ENCODE assay signal across 1 cellular context in the genomic region with DNA sequence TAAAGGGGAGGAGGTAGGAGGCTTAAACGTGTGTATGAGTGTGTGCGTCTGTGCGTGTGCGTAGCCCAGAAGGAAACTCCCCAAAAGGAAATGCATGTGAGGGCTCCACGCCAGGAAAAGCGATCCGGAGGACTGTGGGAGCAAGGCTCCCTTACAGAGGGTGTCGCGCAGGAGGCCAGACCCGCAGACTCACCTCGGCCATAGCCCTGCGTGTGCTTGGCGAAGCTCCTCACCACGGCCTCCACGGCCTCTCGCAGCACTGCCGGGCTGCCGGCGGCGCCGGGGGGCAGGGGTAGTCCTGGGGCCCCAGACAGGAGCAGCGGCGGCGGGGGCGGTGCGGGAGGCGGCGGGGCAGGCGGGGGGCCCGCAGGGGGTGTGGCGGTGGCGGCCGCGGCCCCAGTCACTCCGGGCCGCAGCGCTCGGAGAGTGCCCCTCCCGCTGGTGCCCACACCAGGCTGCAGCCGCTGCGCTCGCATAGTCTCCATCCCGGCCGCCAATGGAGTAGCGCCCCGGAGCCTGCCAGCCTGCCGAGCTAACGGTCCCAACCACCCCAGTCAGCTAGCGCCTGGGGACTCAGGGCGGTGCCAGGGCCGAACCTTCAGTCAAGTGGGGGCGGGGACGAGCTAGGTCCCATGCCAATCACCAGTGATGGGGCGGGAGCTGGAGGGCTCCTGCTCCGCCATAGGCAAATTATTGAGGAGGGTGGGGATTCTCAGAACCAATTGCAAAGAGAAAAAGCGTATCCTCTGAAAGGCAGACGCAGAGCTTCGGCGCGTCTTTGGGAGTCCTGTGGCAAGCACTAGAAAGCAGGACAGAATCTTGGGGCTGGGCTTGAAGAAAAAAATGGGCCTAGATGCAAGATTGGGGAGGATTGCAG.
A peak's percentile ranks its signal among the peaks of the same experiment; 100 is the strongest.
TF ChIP-seq lines count a peak whose summit lies in the region.

A gene (minus strand): TSS at position 575 of the 877 bp plus-strand sequence. CDS start 90 bp downstream, at position 485.

TF ChIP-seq in HEK293, 187 proteins besides CTCF, POLR2A, EP300 and RAD21 (continued from another document and continues in another):
- TF ChIP-seq, protein P1, sequence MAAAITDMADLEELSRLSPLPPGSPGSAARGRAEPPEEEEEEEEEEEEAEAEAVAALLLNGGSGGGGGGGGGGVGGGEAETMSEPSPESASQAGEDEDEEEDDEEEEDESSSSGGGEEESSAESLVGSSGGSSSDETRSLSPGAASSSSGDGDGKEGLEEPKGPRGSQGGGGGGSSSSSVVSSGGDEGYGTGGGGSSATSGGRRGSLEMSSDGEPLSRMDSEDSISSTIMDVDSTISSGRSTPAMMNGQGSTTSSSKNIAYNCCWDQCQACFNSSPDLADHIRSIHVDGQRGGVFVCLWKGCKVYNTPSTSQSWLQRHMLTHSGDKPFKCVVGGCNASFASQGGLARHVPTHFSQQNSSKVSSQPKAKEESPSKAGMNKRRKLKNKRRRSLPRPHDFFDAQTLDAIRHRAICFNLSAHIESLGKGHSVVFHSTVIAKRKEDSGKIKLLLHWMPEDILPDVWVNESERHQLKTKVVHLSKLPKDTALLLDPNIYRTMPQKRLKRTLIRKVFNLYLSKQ (tag by site-specific recombination; IDR thresholded peaks at IDR 0.05; ENCODE audit: borderline replicate concordance) = no peak
- TF ChIP-seq, protein P2, sequence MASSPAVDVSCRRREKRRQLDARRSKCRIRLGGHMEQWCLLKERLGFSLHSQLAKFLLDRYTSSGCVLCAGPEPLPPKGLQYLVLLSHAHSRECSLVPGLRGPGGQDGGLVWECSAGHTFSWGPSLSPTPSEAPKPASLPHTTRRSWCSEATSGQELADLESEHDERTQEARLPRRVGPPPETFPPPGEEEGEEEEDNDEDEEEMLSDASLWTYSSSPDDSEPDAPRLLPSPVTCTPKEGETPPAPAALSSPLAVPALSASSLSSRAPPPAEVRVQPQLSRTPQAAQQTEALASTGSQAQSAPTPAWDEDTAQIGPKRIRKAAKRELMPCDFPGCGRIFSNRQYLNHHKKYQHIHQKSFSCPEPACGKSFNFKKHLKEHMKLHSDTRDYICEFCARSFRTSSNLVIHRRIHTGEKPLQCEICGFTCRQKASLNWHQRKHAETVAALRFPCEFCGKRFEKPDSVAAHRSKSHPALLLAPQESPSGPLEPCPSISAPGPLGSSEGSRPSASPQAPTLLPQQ (tag by site-specific recombination; IDR thresholded peaks at IDR 0.05) = 0 out of 2 replicates have a peak, but pooled peaks have one; percentile 52
- TF ChIP-seq ZNF155 (tag by site-specific recombination; IDR thresholded peaks at IDR 0.05) (no peak), ZSCAN30 (tag by site-specific recombination; IDR thresholded peaks at IDR 0.05) (peak; percentile 58; the same call in 1 of the 2 replicates), ZNF514 (tag by site-specific recombination; IDR thresholded peaks at IDR 0.05) (no peak), ZBTB1 (tag by site-specific recombination; IDR thresholded peaks at IDR 0.05) (no peak), ZNF184 (tag by site-specific recombination; IDR thresholded peaks at IDR 0.05) (no peak), ZNF114 (tag by site-specific recombination; IDR thresholded peaks at IDR 0.05) (no peak), ZNF112 (tag by site-specific recombination; IDR thresholded peaks at IDR 0.05) (no peak), REPIN1 (tag by site-specific recombination; IDR thresholded peaks at IDR 0.05; ENCODE audit: low read depth) (no peak), OSR2 (tag by site-specific recombination; IDR thresholded peaks at IDR 0.05) (peak; percentile 45; the same call in 1 of the 2 replicates), ZNF529 (tag by site-specific recombination; IDR thresholded peaks at IDR 0.05; ENCODE audit: insufficient replicate concordance) (no peak), ZNF624 (tag by site-specific recombination; IDR thresholded peaks at IDR 0.05) (no peak), ZNF549 (tag by site-specific recombination; IDR thresholded peaks at IDR 0.05) (no peak), ZNF239 (tag by site-specific recombination; IDR thresholded peaks at IDR 0.05) (no peak), KLF10 (tag by site-specific recombination; IDR thresholded peaks at IDR 0.05) (peak; percentile 98), ZNF658 (tag by site-specific recombination; IDR thresholded peaks at IDR 0.05) (no peak), ZNF174 (tag by site-specific recombination; IDR thresholded peaks at IDR 0.05) (no peak), ZNF792 (tag by site-specific recombination; IDR thresholded peaks at IDR 0.05) (no peak), ZNF248 (tag by site-specific recombination; IDR thresholded peaks at IDR 0.05) (no peak), ZNF843 (tag by site-specific recombination; IDR thresholded peaks at IDR 0.05) (no peak), GLIS2 (tag by site-specific recombination; IDR thresholded peaks at IDR 0.05) (peak; percentile 89), ZNF394 (tag by site-specific recombination; IDR thresholded peaks at IDR 0.05; ENCODE audit: borderline replicate concordance) (peak; percentile 7; the same call in 1 of the 2 replicates), IKZF3 (tag by site-specific recombination; IDR thresholded peaks at IDR 0.05) (peak; percentile 72), ZBTB17 (tag by site-specific recombination; IDR thresholded peaks at IDR 0.05) (peak; percentile 50; the same call in 1 of the 2 replicates), HOXC10 (CRISPR knock-in tag; IDR thresholded peaks at IDR 0.05) (no peak), ZNF121 (tag by site-specific recombination; IDR thresholded peaks at IDR 0.05) (no peak), MYNN (tag by site-specific recombination; IDR thresholded peaks at IDR 0.05; ENCODE audit: borderline replicate concordance) (no peak), ZNF560 (tag by site-specific recombination; IDR thresholded peaks at IDR 0.05; ENCODE audit: borderline replicate concordance) (no peak), ZNF76 (tag by site-specific recombination; IDR thresholded peaks at IDR 0.05; ENCODE audit: borderline replicate concordance, low read depth) (peak; percentile 80; the same call in 1 of the 2 replicates), ZNF214 (tag by site-specific recombination; IDR thresholded peaks at IDR 0.05; ENCODE audit: borderline replicate concordance) (no peak), ZBTB8A (tag by site-specific recombination; IDR thresholded peaks at IDR 0.05) (0 out of 2 replicates have a peak, but pooled peaks have one; percentile 54), GFI1B (tag by site-specific recombination; IDR thresholded peaks at IDR 0.05) (no peak), ZNF600 (tag by site-specific recombination; IDR thresholded peaks at IDR 0.05) (peak; percentile 88; the same call in 1 of the 2 replicates), ZNF747 (tag by site-specific recombination; IDR thresholded peaks at IDR 0.05) (no peak), ZNF837 (tag by site-specific recombination; IDR thresholded peaks at IDR 0.05) (no peak), ZSCAN16 (tag by site-specific recombination; IDR thresholded peaks at IDR 0.05) (no peak), GLIS1 (tag by site-specific recombination; IDR thresholded peaks at IDR 0.05) (peak; percentile 75), ZNF223 (tag by site-specific recombination; IDR thresholded peaks at IDR 0.05) (no peak), ZNF140 (tag by site-specific recombination; IDR thresholded peaks at IDR 0.05) (no peak), ZNF16 (tag by site-specific recombination; IDR thresholded peaks at IDR 0.05; ENCODE audit: low read depth) (no peak), ZFP37 (tag by site-specific recombination; IDR thresholded peaks at IDR 0.05) (no peak), ZNF433 (tag by site-specific recombination; IDR thresholded peaks at IDR 0.05; ENCODE audit: low read depth) (no peak), ZNF654 (tag by site-specific recombination; IDR thresholded peaks at IDR 0.05; ENCODE audit: low read depth) (no peak), ZNF274 (IDR thresholded peaks at IDR 0.05; ENCODE audit: low read length) (no peak), ZNF274 (tag by site-specific recombination; IDR thresholded peaks at IDR 0.05; ENCODE audit: borderline replicate concordance) (no peak), KLF1 (tag by site-specific recombination; IDR thresholded peaks at IDR 0.05) (peak; percentile 74; the same call in 1 of the 2 replicates), KLF16 (tag by site-specific recombination; IDR thresholded peaks at IDR 0.05) (no peak), ZXDB (tag by site-specific recombination; IDR thresholded peaks at IDR 0.05) (no peak), ZNF37A (tag by site-specific recombination; IDR thresholded peaks at IDR 0.05) (no peak)
- TF ChIP-seq, protein P3, sequence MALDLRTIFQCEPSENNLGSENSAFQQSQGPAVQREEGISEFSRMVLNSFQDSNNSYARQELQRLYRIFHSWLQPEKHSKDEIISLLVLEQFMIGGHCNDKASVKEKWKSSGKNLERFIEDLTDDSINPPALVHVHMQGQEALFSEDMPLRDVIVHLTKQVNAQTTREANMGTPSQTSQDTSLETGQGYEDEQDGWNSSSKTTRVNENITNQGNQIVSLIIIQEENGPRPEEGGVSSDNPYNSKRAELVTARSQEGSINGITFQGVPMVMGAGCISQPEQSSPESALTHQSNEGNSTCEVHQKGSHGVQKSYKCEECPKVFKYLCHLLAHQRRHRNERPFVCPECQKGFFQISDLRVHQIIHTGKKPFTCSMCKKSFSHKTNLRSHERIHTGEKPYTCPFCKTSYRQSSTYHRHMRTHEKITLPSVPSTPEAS (tag by site-specific recombination; IDR thresholded peaks at IDR 0.05) = peak; percentile 74; the same call in 1 of the 2 replicates
- TF ChIP-seq, protein P4, sequence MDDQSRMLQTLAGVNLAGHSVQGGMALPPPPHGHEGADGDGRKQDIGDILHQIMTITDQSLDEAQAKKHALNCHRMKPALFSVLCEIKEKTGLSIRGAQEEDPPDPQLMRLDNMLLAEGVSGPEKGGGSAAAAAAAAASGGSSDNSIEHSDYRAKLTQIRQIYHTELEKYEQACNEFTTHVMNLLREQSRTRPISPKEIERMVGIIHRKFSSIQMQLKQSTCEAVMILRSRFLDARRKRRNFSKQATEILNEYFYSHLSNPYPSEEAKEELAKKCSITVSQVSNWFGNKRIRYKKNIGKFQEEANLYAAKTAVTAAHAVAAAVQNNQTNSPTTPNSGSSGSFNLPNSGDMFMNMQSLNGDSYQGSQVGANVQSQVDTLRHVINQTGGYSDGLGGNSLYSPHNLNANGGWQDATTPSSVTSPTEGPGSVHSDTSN (CRISPR knock-in tag; IDR thresholded peaks at IDR 0.05) = peak; percentile 96; the same call in 1 of the 2 replicates
- TF ChIP-seq, protein P5, sequence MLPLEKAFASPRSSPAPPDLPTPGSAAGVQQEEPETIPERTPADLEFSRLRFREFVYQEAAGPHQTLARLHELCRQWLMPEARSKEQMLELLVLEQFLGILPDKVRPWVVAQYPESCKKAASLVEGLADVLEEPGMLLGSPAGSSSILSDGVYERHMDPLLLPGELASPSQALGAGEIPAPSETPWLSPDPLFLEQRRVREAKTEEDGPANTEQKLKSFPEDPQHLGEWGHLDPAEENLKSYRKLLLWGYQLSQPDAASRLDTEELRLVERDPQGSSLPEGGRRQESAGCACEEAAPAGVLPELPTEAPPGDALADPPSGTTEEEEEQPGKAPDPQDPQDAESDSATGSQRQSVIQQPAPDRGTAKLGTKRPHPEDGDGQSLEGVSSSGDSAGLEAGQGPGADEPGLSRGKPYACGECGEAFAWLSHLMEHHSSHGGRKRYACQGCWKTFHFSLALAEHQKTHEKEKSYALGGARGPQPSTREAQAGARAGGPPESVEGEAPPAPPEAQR (tag by site-specific recombination; IDR thresholded peaks at IDR 0.05) = no peak
- TF ChIP-seq, protein P6, sequence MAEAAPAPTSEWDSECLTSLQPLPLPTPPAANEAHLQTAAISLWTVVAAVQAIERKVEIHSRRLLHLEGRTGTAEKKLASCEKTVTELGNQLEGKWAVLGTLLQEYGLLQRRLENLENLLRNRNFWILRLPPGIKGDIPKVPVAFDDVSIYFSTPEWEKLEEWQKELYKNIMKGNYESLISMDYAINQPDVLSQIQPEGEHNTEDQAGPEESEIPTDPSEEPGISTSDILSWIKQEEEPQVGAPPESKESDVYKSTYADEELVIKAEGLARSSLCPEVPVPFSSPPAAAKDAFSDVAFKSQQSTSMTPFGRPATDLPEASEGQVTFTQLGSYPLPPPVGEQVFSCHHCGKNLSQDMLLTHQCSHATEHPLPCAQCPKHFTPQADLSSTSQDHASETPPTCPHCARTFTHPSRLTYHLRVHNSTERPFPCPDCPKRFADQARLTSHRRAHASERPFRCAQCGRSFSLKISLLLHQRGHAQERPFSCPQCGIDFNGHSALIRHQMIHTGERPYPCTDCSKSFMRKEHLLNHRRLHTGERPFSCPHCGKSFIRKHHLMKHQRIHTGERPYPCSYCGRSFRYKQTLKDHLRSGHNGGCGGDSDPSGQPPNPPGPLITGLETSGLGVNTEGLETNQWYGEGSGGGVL (tag by site-specific recombination; IDR thresholded peaks at IDR 0.05) = peak; percentile 49; the same call in 1 of the 2 replicates
- TF ChIP-seq, protein P7, sequence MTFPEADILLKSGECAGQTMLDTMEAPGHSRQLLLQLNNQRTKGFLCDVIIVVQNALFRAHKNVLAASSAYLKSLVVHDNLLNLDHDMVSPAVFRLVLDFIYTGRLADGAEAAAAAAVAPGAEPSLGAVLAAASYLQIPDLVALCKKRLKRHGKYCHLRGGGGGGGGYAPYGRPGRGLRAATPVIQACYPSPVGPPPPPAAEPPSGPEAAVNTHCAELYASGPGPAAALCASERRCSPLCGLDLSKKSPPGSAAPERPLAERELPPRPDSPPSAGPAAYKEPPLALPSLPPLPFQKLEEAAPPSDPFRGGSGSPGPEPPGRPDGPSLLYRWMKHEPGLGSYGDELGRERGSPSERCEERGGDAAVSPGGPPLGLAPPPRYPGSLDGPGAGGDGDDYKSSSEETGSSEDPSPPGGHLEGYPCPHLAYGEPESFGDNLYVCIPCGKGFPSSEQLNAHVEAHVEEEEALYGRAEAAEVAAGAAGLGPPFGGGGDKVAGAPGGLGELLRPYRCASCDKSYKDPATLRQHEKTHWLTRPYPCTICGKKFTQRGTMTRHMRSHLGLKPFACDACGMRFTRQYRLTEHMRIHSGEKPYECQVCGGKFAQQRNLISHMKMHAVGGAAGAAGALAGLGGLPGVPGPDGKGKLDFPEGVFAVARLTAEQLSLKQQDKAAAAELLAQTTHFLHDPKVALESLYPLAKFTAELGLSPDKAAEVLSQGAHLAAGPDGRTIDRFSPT (tag by site-specific recombination; IDR thresholded peaks at IDR 0.05) = peak; percentile 96
